In the genomic region with DNA sequence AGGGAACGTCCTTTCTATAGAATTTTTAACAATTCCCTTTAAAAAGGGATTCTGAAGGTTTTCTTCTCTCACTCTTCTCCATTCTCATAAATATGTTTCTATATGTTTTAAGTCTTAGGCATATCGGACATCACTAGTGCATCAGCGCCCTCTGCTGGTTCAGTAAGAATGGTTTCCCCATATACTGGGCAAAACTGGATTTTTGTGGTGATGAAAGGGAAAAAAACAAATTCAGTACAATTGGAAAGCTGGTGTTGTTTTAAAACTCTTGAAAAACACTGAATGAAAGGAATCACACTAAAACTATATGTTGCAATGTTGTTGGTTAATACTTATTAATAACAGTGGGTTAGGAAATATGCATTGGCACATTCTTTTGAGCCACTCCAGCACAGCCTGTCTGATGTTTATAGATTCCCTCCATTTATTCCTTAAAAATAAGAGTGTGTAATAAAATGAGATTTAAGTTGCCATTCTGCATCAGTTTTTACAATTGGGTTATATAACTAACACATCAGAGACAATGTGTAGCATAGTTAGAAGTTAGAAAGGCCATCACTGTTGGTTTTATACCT, we compare ENCODE assay signal across 8 cellular contexts. TPM values are rescaled to one million over a fixed set of nuclear protein-coding genes. Genes with fewer than 3 reads are reported as not detected.
DNase-seq lines count a peak whose midpoint lies in the region; ATAC-seq and TF ChIP-seq lines count a peak whose summit lies in the region.

No MANE protein-coding gene starts in this region.

- H3K27me3 ChIP-seq in heart left ventricle: no peaks in the 10 kb centered on the region

- H3K36me3 Mint-ChIP-seq in activated naive CD4-positive, alpha-beta T cell treated with anti-CD3 and anti-CD28 coated beads, Interleukin-2, amount 50 U/mL, for 72 hours: peaks cover 5 to 7% of the 10 kb centered on the region in 2 donors

- no peak overlapping the region for H3K27ac ChIP-seq in heart left ventricle

- peak; percentile 7 for DNase-seq in GM10266 (ENCODE audit: extremely low spot score)
- peak; percentile 45 for DNase-seq in HEK293T (ENCODE audit: extremely low spot score)
- DNase-seq in NCI-H1092 (lab: John Stamatoyannopoulos, UW): peak; percentile 61
- peak; percentile 56 for DNase-seq in SKM-1 (lab: John Stamatoyannopoulos, UW; ENCODE audit: unreplicated experiment)
- peak in 1 of 2 donors; percentile 73 for DNase-seq in activated naive CD4-positive, alpha-beta T cell treated with anti-CD3 and anti-CD28 coated beads, Interleukin-2, amount 50 U/mL, for 72 hours (ENCODE audit: low spot score in 2 of 2)
- DNase-seq in heart left ventricle: peak in 4 of 5 donors; percentile 50 to 73 (median 58)
- DNase-seq in retina: peak; percentile 38
- DNase-seq in hepatic stellate cell (ENCODE audit: low spot score): no peak

- no peak for TF ChIP-seq POLR2A in heart left ventricle (IDR thresholded peaks at IDR 0.05)

- peaks cover 0 to 54% (median 6%) of the 10 kb centered on the region in 9 donors for H3K36me3 ChIP-seq in heart left ventricle

- POLR2A ChIA-PET in HEK293T (lab: Yijun Ruan, JAX): no interaction called here

- no peak overlapping the region for H3K4me3 ChIP-seq in heart left ventricle

- intact Hi-C loops in heart left ventricle (cut with DNase I): loop anchor here in 8 of 10 donors (1.0 to 10.0 kb wide), 7 partner anchors 148 to 712 kb away; no protein-coding TSS in a partner anchor

- no peaks in the 10 kb centered on the region for H3K4me1 ChIP-seq in heart left ventricle

- ATAC-seq in activated naive CD4-positive, alpha-beta T cell treated with anti-CD3 and anti-CD28 coated beads, Interleukin-2, amount 50 U/mL, for 72 hours: peak; percentile 76
- peak in 2 of 4 donors; percentile 60 to 67 for ATAC-seq in heart left ventricle

- H3K9me3 ChIP-seq in heart left ventricle: no peaks in the 10 kb centered on the region

- 2 to 6% (median 3%) methylated on average over 3 of the region's 3 CpGs for WGBS in heart left ventricle, 4 donors

- TF ChIP-seq CTCF in GM10266 (IDR thresholded peaks at IDR 0.05; ENCODE audit: control insufficient read depth, insufficient read depth, low read depth, missing control alignments) (peak; percentile 82), heart left ventricle (IDR thresholded peaks at IDR 0.05) (peak; percentile 70 to 94 (median 86))

- CTCF ChIA-PET in HEK293T (lab: Yijun Ruan, JAX): interaction anchor here (1.0 kb wide), 1 partner anchor 149 kb away, joined by 3 read pairs; no protein-coding TSS in a partner anchor

- no peak overlapping the region for H3K27ac Mint-ChIP-seq in activated naive CD4-positive, alpha-beta T cell treated with anti-CD3 and anti-CD28 coated beads, Interleukin-2, amount 50 U/mL, for 72 hours

- H3K9me3 Mint-ChIP-seq in activated naive CD4-positive, alpha-beta T cell treated with anti-CD3 and anti-CD28 coated beads, Interleukin-2, amount 50 U/mL, for 72 hours: no peaks in the 10 kb centered on the region

TF ChIP-seq in HEK293T, 16 proteins besides CTCF, POLR2A, EP300 and RAD21:
- TF ChIP-seq L3MBTL2 (conservative IDR thresholded peaks at IDR 0.05) (no peak), ARNT (IDR thresholded peaks at IDR 0.05) (no peak), NFRKB (IDR thresholded peaks at IDR 0.05) (no peak), BHLHE40 (IDR thresholded peaks at IDR 0.05; ENCODE audit: borderline replicate concordance) (no peak), LEF1 (IDR thresholded peaks at IDR 0.05; ENCODE audit: borderline replicate concordance) (no peak), FOXM1 (IDR thresholded peaks at IDR 0.05; ENCODE audit: borderline replicate concordance) (no peak), FOXK2 (IDR thresholded peaks at IDR 0.05) (no peak), TARDBP (IDR thresholded peaks at IDR 0.05) (no peak), FOXA1 (IDR thresholded peaks at IDR 0.05) (no peak), SP1 (IDR thresholded peaks at IDR 0.05) (no peak), CTBP1 (IDR thresholded peaks at IDR 0.05; ENCODE audit: borderline replicate concordance) (no peak), ZNF384 (IDR thresholded peaks at IDR 0.05) (no peak), ELF4 (IDR thresholded peaks at IDR 0.05) (no peak), HDGF (IDR thresholded peaks at IDR 0.05; ENCODE audit: borderline replicate concordance) (no peak), SUZ12 (IDR thresholded peaks at IDR 0.05) (no peak)
- TF ChIP-seq, protein P1, sequence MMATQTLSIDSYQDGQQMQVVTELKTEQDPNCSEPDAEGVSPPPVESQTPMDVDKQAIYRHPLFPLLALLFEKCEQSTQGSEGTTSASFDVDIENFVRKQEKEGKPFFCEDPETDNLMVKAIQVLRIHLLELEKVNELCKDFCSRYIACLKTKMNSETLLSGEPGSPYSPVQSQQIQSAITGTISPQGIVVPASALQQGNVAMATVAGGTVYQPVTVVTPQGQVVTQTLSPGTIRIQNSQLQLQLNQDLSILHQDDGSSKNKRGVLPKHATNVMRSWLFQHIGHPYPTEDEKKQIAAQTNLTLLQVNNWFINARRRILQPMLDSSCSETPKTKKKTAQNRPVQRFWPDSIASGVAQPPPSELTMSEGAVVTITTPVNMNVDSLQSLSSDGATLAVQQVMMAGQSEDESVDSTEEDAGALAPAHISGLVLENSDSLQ (IDR thresholded peaks at IDR 0.05): no peak

RNA-seq across cellular contexts. Expression of a gene that starts 15.8 kb away (rescaled TPM):
- total RNA-seq in activated naive CD4-positive, alpha-beta T cell treated with anti-CD3 and anti-CD28 coated beads, Interleukin-2, amount 50 U/mL, for 72 hours: 10 to 100 TPM; 29.7 to 31.0 TPM
- 10 to 100 TPM; 10.7 to 29.8 (median 23.5) TPM for total RNA-seq in heart left ventricle
- 10 to 100 TPM; 22.6 to 33.3 TPM for polyA plus RNA-seq in heart left ventricle

RNA-seq across cellular contexts. Expression of a gene that starts 16.0 kb away (rescaled TPM):
- total RNA-seq in activated naive CD4-positive, alpha-beta T cell treated with anti-CD3 and anti-CD28 coated beads, Interleukin-2, amount 50 U/mL, for 72 hours: 10 to 100 TPM; 14.8 to 28.9 TPM
- total RNA-seq in heart left ventricle: 10 to 100 TPM in 6 of 9 donors, 1 to 10 TPM in 3; 4.1 to 20.7 (median 11.1) TPM
- 10 to 100 TPM in 1 of 2 donors, 1 to 10 TPM in 1; 7.7 to 13.0 TPM for polyA plus RNA-seq in heart left ventricle
